Comparison of ENCODE assay signal across 1 cellular context in the genomic region with DNA sequence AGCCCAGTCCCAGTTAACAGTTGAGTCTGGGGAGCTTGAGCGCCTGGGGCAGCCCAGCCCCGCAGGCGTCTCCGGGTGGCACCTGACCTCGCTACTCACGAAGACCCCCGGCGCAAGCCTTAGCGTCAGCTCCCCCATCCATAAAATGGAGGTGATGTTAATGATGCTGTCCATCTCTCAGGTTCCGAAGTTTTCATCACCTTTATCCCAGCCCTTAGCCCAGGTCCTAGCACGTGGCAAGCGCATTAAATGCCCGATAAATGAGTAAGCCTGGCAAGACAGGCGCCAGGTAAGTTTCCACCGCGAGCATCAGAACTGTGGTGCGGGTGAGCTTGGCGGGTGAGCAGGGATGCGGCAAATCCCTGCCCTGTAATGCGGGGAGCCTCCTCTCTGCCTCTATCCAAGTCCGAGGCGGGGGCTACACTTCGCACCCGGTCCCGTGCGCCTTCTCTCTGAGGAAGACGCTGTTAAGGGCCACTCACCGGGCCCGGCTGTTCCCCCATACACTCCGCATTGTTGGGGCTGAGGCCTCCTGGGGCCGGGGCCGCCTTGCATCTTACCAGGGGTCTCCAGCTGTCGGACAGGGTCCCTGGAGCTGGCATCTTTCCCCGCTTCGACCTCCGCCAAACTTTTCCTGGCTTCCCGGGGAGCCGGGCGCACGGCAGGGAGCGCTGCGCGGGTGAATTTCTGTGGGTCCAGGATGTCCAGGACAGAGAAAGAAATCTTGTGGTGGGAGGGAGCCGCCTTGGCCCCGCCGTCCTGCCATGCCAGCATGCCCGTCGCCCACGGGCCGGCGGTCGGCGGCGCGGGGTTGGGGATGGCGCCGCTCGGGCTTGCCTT.
TF ChIP-seq lines count a peak whose summit lies in the region.

No MANE protein-coding gene starts in this region.

TF ChIP-seq in endothelial cell of umbilical vein, 7 proteins besides CTCF, POLR2A, EP300 and RAD21:
- TF ChIP-seq MYC (IDR thresholded peaks at IDR 0.05; ENCODE audit: low read depth, low read length) = no peak
- TF ChIP-seq EZH2 (IDR thresholded peaks at IDR 0.05; ENCODE audit: borderline replicate concordance, low read depth, low read length, severe bottlenecking) = peak; percentile 88
TF ChIP-seq in endothelial cell of umbilical vein: peak in this region for 1.
